Comparison of ENCODE assay signal across 24 cellular contexts in the genomic region with DNA sequence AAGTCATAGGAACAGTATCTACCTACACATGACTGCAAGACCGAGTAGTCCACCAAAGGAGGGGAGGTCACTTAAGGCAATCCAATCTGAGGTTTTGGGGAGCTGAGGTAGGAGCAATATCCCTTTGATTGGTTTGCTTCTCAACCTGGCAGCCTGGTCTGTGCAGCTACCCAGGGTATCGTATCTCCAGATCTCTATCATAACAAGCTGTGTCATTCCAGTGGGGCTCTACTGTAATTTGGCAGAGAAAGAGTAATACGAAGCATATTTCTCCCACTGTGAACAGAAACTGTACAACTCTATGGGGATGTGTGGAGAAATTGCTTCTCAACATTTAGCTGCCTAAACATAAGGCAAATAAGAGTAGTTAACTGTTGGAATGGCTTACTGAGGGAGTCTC.
"Had no signal": no experiment of that assay in that cellular context is flagged by ENCODE, and none has a peak within 500 bp of the region (broad histone marks: within the 10 kb centered on the region; RNA-seq: fewer than 3 reads in every experiment).

No MANE protein-coding gene starts in this region.

- DNase-seq: occipital lobe; ovary; posterior cingulate gyrus; psoas muscle; right cardiac atrium; right lobe of liver; sigmoid colon; small intestine; stimulated activated CD4-positive, alpha-beta T cell treated with anti-CD3 and anti-CD28 coated beads, Interleukin-15, amount 100 ng/mL, for 24 hours; stimulated activated CD4-positive, alpha-beta T cell treated with anti-CD3 and anti-CD28 coated beads, Interleukin-2, amount 100 ng/mL, for 24 hours; stimulated activated CD4-positive, alpha-beta T cell treated with anti-CD3 and anti-CD28 coated beads, Interleukin-2, amount 100 ng/mL, for 48 hours; stimulated activated CD4-positive, alpha-beta T cell treated with anti-CD3 and anti-CD28 coated beads, Interleukin-4, amount 100 ng/mL, for 24 hours; stimulated activated naive B cell treated with anti-CD40 and anti-IgM and Interleukin-4, amounts not matched to agents 10 μg/mL and 1 μg/mL and 100 μg/mL, for 72 hours; stimulated activated naive CD4-positive, alpha-beta T cell treated with Interleukin-2 at 50 U/mL for 16 hours; stomach; thyroid gland; trophoblast cell; upper lobe of left lung had no signal

- H3K27ac ChIP-seq: neural progenitor cell, ovary, parathyroid adenoma, psoas muscle, right lobe of liver, sigmoid colon, stomach, thoracic aorta, thyroid gland, tibial nerve, upper lobe of left lung, vagina had no signal

- H3K4me3 ChIP-seq: neural progenitor cell, ovary, psoas muscle, right lobe of liver, sigmoid colon, stomach, thoracic aorta, thyroid gland, tibial nerve, upper lobe of left lung, vagina had no signal

- H3K4me2 ChIP-seq: neural progenitor cell had no signal

- H2AFZ ChIP-seq: neural progenitor cell, parathyroid adenoma had no signal

- ATAC-seq: psoas muscle; right cardiac atrium; right lobe of liver; stimulated activated effector memory CD8-positive, alpha-beta T cell treated with anti-CD3 and anti-CD28 coated beads, Interleukin-12 subunit alpha, Interleukin-12 subunit beta, amount 100 ng/mL, for 72 hours; stimulated activated naive B cell treated with anti-CD40 and anti-IgM and Interleukin-4, amounts not matched to agents 10 μg/mL and 1 μg/mL and 100 μg/mL, for 72 hours had no signal

- H3K36me3 ChIP-seq: neural progenitor cell, ovary, right lobe of liver, sigmoid colon, thoracic aorta, thyroid gland, tibial nerve, upper lobe of left lung, vagina had no signal

- H3K79me2 ChIP-seq: parathyroid adenoma had no signal

- H3K9me3 ChIP-seq: ovary, psoas muscle, right lobe of liver, sigmoid colon, stomach, thoracic aorta, thyroid gland, tibial nerve, upper lobe of left lung, vagina had no signal

- H3K4me1 ChIP-seq: neural progenitor cell, parathyroid adenoma, psoas muscle, right lobe of liver, stomach, thyroid gland, vagina had no signal

- H3K27me3 ChIP-seq: neural progenitor cell, ovary, right lobe of liver, sigmoid colon, stomach, thyroid gland, tibial nerve, upper lobe of left lung, vagina had no signal

- H3K9ac ChIP-seq: neural progenitor cell, parathyroid adenoma had no signal
